11 cellular contexts compared by ENCODE assay signal in genomic region chr9:89690334-89690912, GRCh38.
DNase-seq lines count a peak whose midpoint lies in the region; ATAC-seq, FAIRE-seq and TF ChIP-seq lines count a peak whose summit lies in the region.
"Had no signal": no experiment of that assay in that cellular context is flagged by ENCODE, and none has a peak within 500 bp of the region (broad histone marks: within the 10 kb centered on the region; RNA-seq: fewer than 3 reads in every experiment).

No MANE protein-coding gene starts in this region.

- H3K4me2 ChIP-seq in A549: no peak overlapping the region
- H3K4me2 ChIP-seq: BLaER1 had no signal

- H3K9me3 ChIP-seq in A549: no peaks in the 10 kb centered on the region
- H3K9me3 ChIP-seq: BLaER1, prostate gland, stomach had no signal

- H3K4me1 ChIP-seq in A549: peaks cover 4% of the 10 kb centered on the region; the same call in 1 of the 3 replicates

- ATAC-seq in A549 (no peak), GM18907 (IDR thresholded peaks at IDR 0.05; ENCODE audit: unreplicated experiment) (peak; percentile 86), HG02798 (IDR thresholded peaks at IDR 0.05; ENCODE audit: poor library complexity, unreplicated experiment) (peak; percentile 87)

- WGBS in A549 (ENCODE audit: missing lambda C conversion rate): 45% methylated on average over 3 of the region's 3 CpGs

- CTCF ChIA-PET in A549 (lab: Yijun Ruan, JAX): interaction anchor here (0.7 to 1.1 kb wide), 2 partner anchors 8 to 411 kb away, joined by 3 read pairs; no protein-coding TSS in a partner anchor

- no peak overlapping the region for H3K4me3 ChIP-seq in A549
- H3K4me3 ChIP-seq: BLaER1, prostate gland, stomach had no signal

- FAIRE-seq in A549 (lab: Jason Lieb, UNC): no peak

- TF ChIP-seq RAD21 in A549 (conservative IDR thresholded peaks at IDR 0.05 in 1 of 2, IDR thresholded peaks at IDR 0.05 in 1 of 2): no peak

- TF ChIP-seq POLR2A in A549 (IDR thresholded peaks at IDR 0.05; ENCODE audit: low read length): no peak

- POLR2A ChIA-PET in A549 (lab: Yijun Ruan, JAX): no interaction called here

- TF ChIP-seq CTCF in A549 (IDR thresholded peaks at IDR 0.05): no peak

- no peak for DNase-seq in A549 (ENCODE audit: low read depth in 1 of 2, low spot score in 1 of 2)
- peak; percentile 43 for DNase-seq in NCI-H82 (lab: John Stamatoyannopoulos, UW)
- DNase-seq in anterior cingulate cortex (lab: John Stamatoyannopoulos, UW): no peak
- DNase-seq in NCI-H2227 treated with DMSO at 0.1 percent for 48 hours (lab: John Stamatoyannopoulos, UW): no peak
- no peak for DNase-seq in mucosa of gallbladder (ENCODE audit: low spot score)
- DNase-seq in cerebellum (ENCODE audit: low spot score): no peak
- DNase-seq: stomach had no signal

- no peak overlapping the region for H3K27ac ChIP-seq in A549
- H3K27ac ChIP-seq: BLaER1, prostate gland, stomach had no signal

- TF ChIP-seq EP300 in A549 (IDR thresholded peaks at IDR 0.05): no peak

TF ChIP-seq in A549, 52 proteins besides CTCF, POLR2A, EP300 and RAD21:
- TF ChIP-seq USF2 (IDR thresholded peaks at IDR 0.05) (no peak), MAFK (IDR thresholded peaks at IDR 0.05; ENCODE audit: partially characterized antibody) (peak; percentile 39)

Comparison
In these comparisons a context has a peak if more than half of its experiments do, and no peak if none do; other contexts are left out.
1. ATAC-seq: peak in GM18907 (single experiment) and HG02798 (single experiment); none in A549 (0 of 2).